9 cellular contexts compared by ENCODE assay signal in the genomic region with DNA sequence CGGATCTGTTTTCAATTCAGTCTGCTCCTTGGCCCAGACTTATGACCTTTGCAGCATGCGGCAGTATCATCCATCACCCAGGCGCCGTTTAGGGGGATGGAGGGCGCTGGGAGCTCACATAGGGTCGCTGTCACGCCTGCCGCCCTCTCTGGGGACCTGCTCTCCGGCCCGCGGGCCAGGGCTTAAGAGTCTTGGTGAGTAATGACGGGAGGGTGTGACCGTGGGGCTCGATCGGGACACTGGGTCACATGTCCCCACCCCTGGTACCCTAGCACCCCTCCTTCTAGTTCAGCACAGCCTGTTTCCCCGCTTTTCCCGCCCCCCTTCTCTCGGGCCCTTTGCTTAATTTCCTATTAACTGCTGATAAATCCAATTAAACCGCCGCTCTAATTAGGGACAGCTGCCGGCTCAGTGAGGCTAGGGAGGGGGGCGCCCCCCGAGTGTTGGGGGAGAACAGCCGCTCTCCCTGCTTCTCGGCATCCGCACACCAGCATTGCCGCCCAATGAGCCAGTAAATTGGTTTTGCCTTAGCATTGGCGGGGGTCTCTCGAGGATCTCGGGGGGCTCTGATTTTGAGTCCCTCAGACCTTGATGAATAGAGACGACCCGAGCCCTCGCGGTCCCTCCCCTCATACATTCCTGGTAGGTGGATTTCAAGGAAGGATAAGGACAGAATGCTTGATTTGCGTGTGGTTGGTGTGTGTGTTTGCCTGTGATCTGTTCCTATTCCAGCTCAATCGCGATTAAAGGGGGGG. TPM values are rescaled to one million over a fixed set of nuclear protein-coding genes. Genes with fewer than 3 reads are reported as not detected.
A peak's percentile ranks its signal among the peaks of the same experiment; 100 is the strongest.
DNase-seq lines count a peak whose midpoint lies in the region; ATAC-seq and TF ChIP-seq lines count a peak whose summit lies in the region.
"Had no signal": no experiment of that assay in that cellular context is flagged by ENCODE, and none has a peak within 500 bp of the region (broad histone marks: within the 10 kb centered on the region; RNA-seq: fewer than 3 reads in every experiment).

No MANE protein-coding gene starts in this region.

- no peaks in the 10 kb centered on the region for H3K36me3 ChIP-seq in RWPE2 (ENCODE audit: low read depth)
- H3K36me3 ChIP-seq in tibial artery: no peaks in the 10 kb centered on the region
- H3K36me3 ChIP-seq in upper lobe of left lung: no peaks in the 10 kb centered on the region
- H3K36me3 ChIP-seq: esophagus muscularis mucosa had no signal

- H3K27ac Mint-ChIP-seq in activated naive CD4-positive, alpha-beta T cell treated with anti-CD3 and anti-CD28 coated beads, Interleukin-2, amount 50 U/mL, for 24 hours: no peak overlapping the region
- peak overlapping the region; percentile 99 for H3K27ac Mint-ChIP-seq in glutamatergic neuron (ENCODE audit: unreplicated experiment)

- peak overlapping the region; percentile 33 for H3K4me3 Mint-ChIP-seq in activated naive CD4-positive, alpha-beta T cell treated with anti-CD3 and anti-CD28 coated beads, Interleukin-2, amount 50 U/mL, for 24 hours
- peak overlapping the region; percentile 98 for H3K4me3 Mint-ChIP-seq in glutamatergic neuron (ENCODE audit: unreplicated experiment)

- H3K27ac ChIP-seq in RWPE2 (ENCODE audit: poor library complexity, severe bottlenecking): no peak overlapping the region
- no peak overlapping the region for H3K27ac ChIP-seq in tibial artery
- no peak overlapping the region for H3K27ac ChIP-seq in upper lobe of left lung
- H3K27ac ChIP-seq: esophagus muscularis mucosa had no signal

- DNase-seq in activated naive CD4-positive, alpha-beta T cell (lab: John Stamatoyannopoulos, UW): no peak
- DNase-seq in RWPE2 (ENCODE audit: low spot score) (peak; percentile 35), glutamatergic neuron (peak; percentile 66), tibial artery (peak; percentile 19 to 63), GM19238 (ENCODE audit: insufficient read length, low spot score) (no peak), GM03348 (ENCODE audit: low spot score) (no peak), upper lobe of left lung (no peak)

- TF ChIP-seq CTCF in RWPE2 (IDR thresholded peaks at IDR 0.05; ENCODE audit: poor library complexity, severe bottlenecking) (no peak), glutamatergic neuron (IDR thresholded peaks at IDR 0.05; ENCODE audit: partially characterized antibody, unreplicated experiment) (no peak), tibial artery (IDR thresholded peaks at IDR 0.05) (no peak), upper lobe of left lung (IDR thresholded peaks at IDR 0.05) (no peak)

- peaks cover 62% of the 10 kb centered on the region for H3K4me1 Mint-ChIP-seq in activated naive CD4-positive, alpha-beta T cell treated with anti-CD3 and anti-CD28 coated beads, Interleukin-2, amount 50 U/mL, for 24 hours
- H3K4me1 Mint-ChIP-seq in glutamatergic neuron (ENCODE audit: low read depth, unreplicated experiment): peaks cover 27% of the 10 kb centered on the region

- H3K4me1 ChIP-seq in RWPE2 (ENCODE audit: insufficient read depth, poor library complexity, severe bottlenecking): no peaks in the 10 kb centered on the region
- H3K4me1 ChIP-seq in tibial artery: peaks cover 11 to 74% (median 64%) of the 10 kb centered on the region in 4 donors
- H3K4me1 ChIP-seq in upper lobe of left lung: peaks cover 59 to 67% (median 62%) of the 10 kb centered on the region in 4 donors

- ATAC-seq in RWPE2 (ENCODE audit: low read depth): no peak
- no peak for ATAC-seq in upper lobe of left lung (ENCODE audit: low FRiP score in 2 of 2)

- H3K9me3 Mint-ChIP-seq in activated naive CD4-positive, alpha-beta T cell treated with anti-CD3 and anti-CD28 coated beads, Interleukin-2, amount 50 U/mL, for 24 hours: no peaks in the 10 kb centered on the region
- H3K9me3 Mint-ChIP-seq in glutamatergic neuron (ENCODE audit: unreplicated experiment): peaks cover 33% of the 10 kb centered on the region

- intact Hi-C loops in tibial artery (cut with DNase I; ENCODE audit: low total_unique reads): no loop called here

- H3K4me3 ChIP-seq in RWPE2 (ENCODE audit: severe bottlenecking) (no peak overlapping the region), tibial artery (no peak overlapping the region), upper lobe of left lung (no peak overlapping the region)

- 6 to 9% methylated on average over 23 to 37 of the region's 37 CpGs for WGBS in upper lobe of left lung, 2 donors

- no peak for TF ChIP-seq EP300 in upper lobe of left lung (IDR thresholded peaks at IDR 0.05)

- no peaks in the 10 kb centered on the region for H3K9me3 ChIP-seq in RWPE2 (ENCODE audit: severe bottlenecking)
- H3K9me3 ChIP-seq in tibial artery: no peaks in the 10 kb centered on the region
- H3K9me3 ChIP-seq in upper lobe of left lung: no peaks in the 10 kb centered on the region
- H3K9me3 ChIP-seq: esophagus muscularis mucosa had no signal

- peaks cover 25% of the 10 kb centered on the region for H3K27me3 Mint-ChIP-seq in activated naive CD4-positive, alpha-beta T cell treated with anti-CD3 and anti-CD28 coated beads, Interleukin-2, amount 50 U/mL, for 24 hours
- H3K27me3 Mint-ChIP-seq in glutamatergic neuron (ENCODE audit: unreplicated experiment): peaks cover 36% of the 10 kb centered on the region

- H3K27me3 ChIP-seq in RWPE2 (ENCODE audit: insufficient read depth, poor library complexity, severe bottlenecking): peaks cover 32% of the 10 kb centered on the region
- peaks cover 7 to 57% of the 10 kb centered on the region in 2 donors for H3K27me3 ChIP-seq in tibial artery
- peaks cover 2 to 61% (median 35%) of the 10 kb centered on the region in 4 donors for H3K27me3 ChIP-seq in upper lobe of left lung

- peaks cover 3% of the 10 kb centered on the region for H3K36me3 Mint-ChIP-seq in activated naive CD4-positive, alpha-beta T cell treated with anti-CD3 and anti-CD28 coated beads, Interleukin-2, amount 50 U/mL, for 24 hours
- H3K36me3 Mint-ChIP-seq in glutamatergic neuron (ENCODE audit: unreplicated experiment): no peaks in the 10 kb centered on the region

- no peak for TF ChIP-seq POLR2A in upper lobe of left lung (IDR thresholded peaks at IDR 0.05)

RNA-seq across cellular contexts. Expression of a gene that starts 9.3 kb away (rescaled TPM):
- total RNA-seq in glutamatergic neuron (ENCODE audit: unreplicated experiment) (12.1 TPM), upper lobe of left lung (10 to 100 TPM in 1 of 6 donors, 1 to 10 TPM in 5; 4.3 to 10.5 (median 5.6) TPM)

RNA-seq across cellular contexts. Expression of a gene that starts 12.2 kb away (rescaled TPM):
- total RNA-seq in glutamatergic neuron (ENCODE audit: unreplicated experiment) (165 TPM), upper lobe of left lung (10 to 100 TPM; 37.9 to 92.0 (median 52.0) TPM)

RNA-seq across cellular contexts. Expression of a gene that starts 25.1 kb away (rescaled TPM):
- 10.5 TPM for total RNA-seq in glutamatergic neuron (ENCODE audit: unreplicated experiment)
- under 1 TPM in 3 of 6 donors, not detected in 3; 0.20 to 0.94 (median 0.22) TPM for total RNA-seq in upper lobe of left lung
- total RNA-seq: esophagus muscularis mucosa had no signal

Comparison
In these comparisons a context has a peak if more than half of its experiments do, and no peak if none do; other contexts are left out.
1. DNase-seq: peak in RWPE2 (single experiment), glutamatergic neuron (single experiment) and tibial artery (2 of 2); none in activated naive CD4-positive, alpha-beta T cell (0 of 4), GM19238 (single experiment), GM03348 (single experiment) and upper lobe of left lung (0 of 2).